ENCODE assay signal across 34 cellular contexts in genomic region chr3:157518881-157519280, GRCh38.
"Had no signal": no experiment of that assay in that cellular context is flagged by ENCODE, and none has a peak within 500 bp of the region (broad histone marks: within the 10 kb centered on the region; RNA-seq: fewer than 3 reads in every experiment).

No MANE protein-coding gene starts in this region.

- H3K36me3 ChIP-seq: MG63 had no signal

- H3K4me3 ChIP-seq: MG63 had no signal

- DNase-seq: Karpas-422, Kasumi-1, MG63, MM.1S, MV-4-11, NCI-H1048, NCI-H1092, NCI-H1092 treated with DMSO at 0.1 percent for 48 hours, NCI-H1105, NCI-H1105 treated with DMSO at 0.1 percent for 48 hours, NCI-H1417, NCI-H1417 treated with DMSO at 0.1 percent for 48 hours, NCI-H1436, NCI-H1436 treated with DMSO at 0.1 percent for 48 hours, NCI-H146, NCI-H1694, NCI-H1694 treated with DMSO at 0.1 percent for 48 hours, NCI-H187, NCI-H187 treated with DMSO at 0.1 percent for 48 hours, NCI-H1930, NCI-H2029, NCI-H2029 treated with DMSO at 0.1 percent for 48 hours, NCI-H2081, NCI-H2081 treated with DMSO at 0.1 percent for 48 hours, NCI-H2107, NCI-H2171, NCI-H2171 treated with DMSO at 0.1 percent for 48 hours, NCI-H2227 treated with DMSO at 0.1 percent for 48 hours, NCI-H226, NCI-H345, NCI-H446, NCI-H446 treated with DMSO at 0.1 percent for 48 hours, NCI-H510A, NCI-H510A treated with DMSO at 0.1 percent for 48 hours had no signal
